ENCODE assay signal across 10 cellular contexts in the genomic region with DNA sequence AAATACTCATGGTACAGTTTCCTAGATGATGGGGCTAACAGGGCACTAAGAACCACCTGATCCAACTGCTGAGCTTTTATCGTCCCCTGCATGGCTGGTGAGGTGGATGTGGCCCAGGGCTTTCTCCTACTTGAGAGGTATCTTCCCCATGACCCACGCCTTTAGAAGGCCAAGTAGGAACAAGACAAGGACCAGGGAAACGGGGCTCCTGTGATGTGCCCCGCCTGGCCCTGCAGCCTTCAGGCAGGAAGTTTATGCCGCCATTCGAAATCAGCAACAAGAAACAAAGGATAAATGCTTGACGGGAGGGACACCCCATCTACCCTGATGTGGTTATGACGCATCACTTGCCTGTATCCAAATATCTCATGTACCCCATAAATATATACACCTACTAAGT. TPM values are rescaled to one million over a fixed set of nuclear protein-coding genes. Genes with fewer than 3 reads are reported as not detected.
"Had no signal": no experiment of that assay in that cellular context is flagged by ENCODE, and none has a peak within 500 bp of the region (broad histone marks: within the 10 kb centered on the region; RNA-seq: fewer than 3 reads in every experiment).

No MANE protein-coding gene starts in this region.

- H3K4me1 ChIP-seq: HAP-1 had no signal

- H3K4me1 Mint-ChIP-seq: GM23338, H9 had no signal

- DNase-seq: GM23248, GOT3, H7, H9, HCEC 1CT, HFFc6 had no signal

- H3K27ac ChIP-seq: GM23248 had no signal

- H3K36me3 ChIP-seq: HAP-1 had no signal

- H3K4me3 ChIP-seq: GM23248, GM23338, HAP-1 had no signal

- H3K4me3 Mint-ChIP-seq: GM23338, H9, HFFc6 had no signal

- H3K9me3 ChIP-seq: HAP-1 had no signal

- H3K27ac Mint-ChIP-seq: GM23338, H9, HFFc6 had no signal

RNA-seq across cellular contexts. Expression of a gene that starts 4.1 kb away (rescaled TPM):
- total RNA-seq: GM23248, GM23338, H1, H4, H7, H9, HFFc6 had no signal

RNA-seq across cellular contexts. Expression of a gene that starts 19.6 kb away (rescaled TPM):
- total RNA-seq: GM23248, GM23338, H1, H4, H7, H9, HFFc6 had no signal

RNA-seq across cellular contexts. Expression of a gene that starts 58.6 kb away (rescaled TPM):
- total RNA-seq: GM23248, GM23338, H1, H7, H9, HFFc6 had no signal
